8 cellular contexts compared by ENCODE assay signal in genomic region chr20:62304331-62305148, GRCh38.
DNase-seq lines count a peak whose midpoint lies in the region; ATAC-seq and TF ChIP-seq lines count a peak whose summit lies in the region.

No MANE protein-coding gene starts in this region.

- peaks cover 42% of the 10 kb centered on the region for H3K79me2 ChIP-seq in Loucy (ENCODE audit: insufficient read depth, low read length)

- H3K27me3 Mint-ChIP-seq in nephron (ENCODE audit: low read depth), result no peaks in the 10 kb centered on the region

- peak overlapping the region; percentile 91 to 96 (median 96) for H3K4me3 Mint-ChIP-seq in nephron

- TF ChIP-seq CTCF in Loucy (conservative IDR thresholded peaks at IDR 0.05; ENCODE audit: low read length) (no peak), nephron (IDR thresholded peaks at IDR 0.05; ENCODE audit: unreplicated experiment in 3 of 3) (no peak)

- H3K9me2 ChIP-seq in Loucy (replicated peaks; ENCODE audit: low read depth, low read length), result no peaks in the 10 kb centered on the region

- H3K36me3 ChIP-seq in BLaER1, result peaks cover 55% of the 10 kb centered on the region
- peaks cover 34% of the 10 kb centered on the region; the same call in 1 of the 2 replicates for H3K36me3 ChIP-seq in Loucy (ENCODE audit: insufficient read depth, low read length)
- H3K36me3 ChIP-seq in duodenal mucosa (ENCODE audit: control insufficient read depth in 1 of 2, insufficient read depth in 2 of 2, low read length in 2 of 2), result peaks cover 37 to 47% of the 10 kb centered on the region in 2 donors

- H3K4me1 ChIP-seq in BLaER1 (peaks cover 32% of the 10 kb centered on the region), Loucy (ENCODE audit: insufficient read depth, low read length, poor library complexity, severe bottlenecking) (peaks cover 19% of the 10 kb centered on the region), duodenal mucosa (ENCODE audit: control insufficient read depth in 1 of 2, insufficient read depth in 2 of 2, low read length in 2 of 2) (peaks cover 21 to 25% of the 10 kb centered on the region in 2 donors)

- ATAC-seq in GM18511 (IDR thresholded peaks at IDR 0.05; ENCODE audit: unreplicated experiment), result no peak

- 0 out of 2 replicates have a peak, but pooled peaks cover 5% of the 10 kb centered on the region for H3F3A ChIP-seq in Loucy (ENCODE audit: low read depth)

- DNase-seq in NCI-H146 treated with DMSO at 0.1 percent for 48 hours (lab: John Stamatoyannopoulos, UW; ENCODE audit: unreplicated experiment), result no peak
- no peak for DNase-seq in NCI-H510A treated with DMSO at 0.1 percent for 48 hours (lab: John Stamatoyannopoulos, UW)
- no peak for DNase-seq in NCI-H2107 treated with DMSO at 0.1 percent for 48 hours (lab: John Stamatoyannopoulos, UW; ENCODE audit: unreplicated experiment)

- H3K9me3 ChIP-seq in BLaER1, result no peaks in the 10 kb centered on the region
- H3K9me3 ChIP-seq in Loucy (ENCODE audit: insufficient read depth, low read depth, low read length), result no peaks in the 10 kb centered on the region
- H3K9me3 ChIP-seq in duodenal mucosa (ENCODE audit: control insufficient read depth in 1 of 2, low read length in 2 of 2), result no peaks in the 10 kb centered on the region

- H3K9ac ChIP-seq in BLaER1 (peak overlapping the region; percentile 92), Loucy (ENCODE audit: low read depth, low read length, poor library complexity, severe bottlenecking) (peak overlapping the region; percentile 93), duodenal mucosa (ENCODE audit: low read depth in 1 of 2, low read length in 2 of 2) (peak overlapping the region; percentile 53 to 84)

- no peaks in the 10 kb centered on the region for H3K9me3 Mint-ChIP-seq in nephron

- peak overlapping the region; percentile 44 to 81 (median 72) for H3K27ac Mint-ChIP-seq in nephron

- no peak overlapping the region for H2AFZ ChIP-seq in Loucy (ENCODE audit: low read length)

- peak overlapping the region; percentile 98 for H3K4me2 ChIP-seq in BLaER1
- H3K4me2 ChIP-seq in Loucy (ENCODE audit: low read depth, low read length, poor library complexity, severe bottlenecking), result peak overlapping the region; percentile 99

- peaks cover 12% of the 10 kb centered on the region for H3K4me1 Mint-ChIP-seq in nephron

- H3K36me3 Mint-ChIP-seq in nephron (ENCODE audit: low read depth), result peaks cover 10% of the 10 kb centered on the region

- peak overlapping the region; percentile 90; the same call in 1 of the 2 replicates for H3K27ac ChIP-seq in BLaER1
- no peak overlapping the region for H3K27ac ChIP-seq in duodenal mucosa (ENCODE audit: low read depth, low read length)

- H3K27me3 ChIP-seq in BLaER1, result no peaks in the 10 kb centered on the region
- no peaks in the 10 kb centered on the region for H3K27me3 ChIP-seq in Loucy (ENCODE audit: insufficient read depth, low read length, poor library complexity, severe bottlenecking)
- H3K27me3 ChIP-seq in duodenal mucosa (ENCODE audit: control insufficient read depth in 1 of 2, insufficient read depth in 2 of 2, low read length in 2 of 2), result no peaks in the 10 kb centered on the region

- H4K20me1 ChIP-seq in BLaER1 (peaks cover 57% of the 10 kb centered on the region), Loucy (ENCODE audit: insufficient read depth, low read length, poor library complexity, severe bottlenecking) (peaks cover 46% of the 10 kb centered on the region)

- H3K4me3 ChIP-seq in BLaER1 (peak overlapping the region; percentile 82), Loucy (ENCODE audit: low read length, poor library complexity, severe bottlenecking) (peak overlapping the region; percentile 86), duodenal mucosa (ENCODE audit: low read depth in 1 of 2, low read length in 2 of 2) (peak overlapping the region; percentile 81 to 91)
